1 cellular context compared by ENCODE assay signal in the genomic region with DNA sequence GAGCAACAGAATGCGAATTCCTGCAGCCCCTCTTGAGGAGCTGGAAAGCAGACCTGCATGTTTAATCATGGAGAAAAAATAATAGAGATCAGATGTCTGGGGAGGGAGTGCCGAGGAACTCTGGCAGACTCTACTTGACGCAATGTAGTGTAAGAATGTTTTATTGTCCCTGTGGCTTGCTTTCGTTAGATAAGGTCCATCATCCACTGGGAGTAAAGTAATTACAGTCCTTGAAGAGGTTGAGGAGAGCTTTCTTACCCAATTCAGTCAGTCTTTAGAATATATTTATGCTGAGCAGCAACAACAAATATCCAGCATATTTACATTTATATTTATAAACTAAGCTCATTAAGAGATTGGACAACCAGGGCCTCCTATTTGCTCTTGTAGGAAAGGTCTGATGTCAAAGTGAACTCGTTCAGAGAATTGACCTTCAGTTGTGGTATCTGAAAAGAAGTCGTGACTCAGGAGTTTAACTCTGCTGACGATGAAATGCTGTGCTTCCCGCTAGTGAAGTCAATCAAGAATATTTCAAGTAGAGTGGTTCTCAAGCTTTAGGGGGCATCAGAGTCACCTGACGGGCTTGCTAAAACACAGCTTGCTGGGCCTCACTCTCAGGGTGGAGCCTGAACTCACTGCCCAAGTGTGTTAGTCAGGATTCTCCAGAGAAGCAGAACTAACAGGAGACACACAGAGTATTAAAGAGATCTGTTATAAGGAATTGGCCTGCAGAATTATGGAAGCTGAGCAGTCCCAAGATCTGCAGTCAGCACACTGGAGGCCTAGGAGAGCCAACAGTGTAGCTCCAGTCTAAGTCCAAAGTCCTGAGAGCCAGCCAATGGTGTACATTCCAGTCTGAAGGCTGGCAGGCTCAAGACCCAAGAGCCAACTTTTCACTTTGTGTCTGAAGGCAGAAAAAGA.
A peak's percentile ranks its signal among the peaks of the same experiment; 100 is the strongest.
TF ChIP-seq lines count a peak whose summit lies in the region.

No MANE protein-coding gene starts in this region.

TF ChIP-seq in K562, 482 proteins besides CTCF, POLR2A, EP300 and RAD21 (continued from another document and continues in another):
- TF ChIP-seq, protein P1, sequence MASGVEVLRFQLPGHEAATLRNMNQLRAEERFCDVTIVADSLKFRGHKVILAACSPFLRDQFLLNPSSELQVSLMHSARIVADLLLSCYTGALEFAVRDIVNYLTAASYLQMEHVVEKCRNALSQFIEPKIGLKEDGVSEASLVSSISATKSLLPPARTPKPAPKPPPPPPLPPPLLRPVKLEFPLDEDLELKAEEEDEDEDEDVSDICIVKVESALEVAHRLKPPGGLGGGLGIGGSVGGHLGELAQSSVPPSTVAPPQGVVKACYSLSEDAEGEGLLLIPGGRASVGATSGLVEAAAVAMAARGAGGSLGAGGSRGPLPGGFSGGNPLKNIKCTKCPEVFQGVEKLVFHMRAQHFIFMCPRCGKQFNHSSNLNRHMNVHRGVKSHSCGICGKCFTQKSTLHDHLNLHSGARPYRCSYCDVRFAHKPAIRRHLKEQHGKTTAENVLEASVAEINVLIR (CRISPR knock-in tag; IDR thresholded peaks at IDR 0.05): peak; percentile 16; the same call in 1 of the 2 replicates
- TF ChIP-seq E4F1 (CRISPR knock-in tag; IDR thresholded peaks at IDR 0.05; ENCODE audit: borderline replicate concordance) (no peak), NR2C1 (IDR thresholded peaks at IDR 0.05) (no peak), NR2C1 (tag; IDR thresholded peaks at IDR 0.05) (0 out of 2 replicates have a peak, but pooled peaks have one; percentile 13), ZNF707 (CRISPR knock-in tag; conservative IDR thresholded peaks at IDR 0.05) (no peak), FOXJ2 (tag; IDR thresholded peaks at IDR 0.05) (0 out of 2 replicates have a peak, but pooled peaks have one; percentile 48), NELFE (IDR thresholded peaks at IDR 0.05; ENCODE audit: insufficient read depth, insufficient read length) (no peak), ZBTB8A (IDR thresholded peaks at IDR 0.05; ENCODE audit: partially characterized antibody) (no peak), KAT8 (IDR thresholded peaks at IDR 0.05; ENCODE audit: low read depth) (no peak), ELF4 (CRISPR knock-in tag; IDR thresholded peaks at IDR 0.05) (no peak), NFRKB (IDR thresholded peaks at IDR 0.05; ENCODE audit: low read depth) (peak; percentile 75; the same call in 1 of the 2 replicates), NEUROD1 (IDR thresholded peaks at IDR 0.05; ENCODE audit: borderline replicate concordance, low read depth, low read length, partially characterized antibody) (peak; percentile 50), RBFOX2 (IDR thresholded peaks at IDR 0.05; ENCODE audit: low read depth, low read length) (0 out of 2 replicates have a peak, but pooled peaks have one; percentile 15), HIVEP1 (CRISPR knock-in tag; IDR thresholded peaks at IDR 0.05) (no peak), NRF1 (conservative IDR thresholded peaks at IDR 0.05 in 1 of 2, IDR thresholded peaks at IDR 0.05 in 1 of 2) (peak in 1 of 2 experiments; percentile 8; a peak in 1 of 4 replicates), ZNF79 (CRISPR knock-in tag; IDR thresholded peaks at IDR 0.05; ENCODE audit: low read depth) (peak; percentile 80), ETS2 (tag; IDR thresholded peaks at IDR 0.05; ENCODE audit: borderline replicate concordance, poor library complexity, severe bottlenecking) (no peak), SAFB2 (IDR thresholded peaks at IDR 0.05; ENCODE audit: borderline replicate concordance, low read depth, low read length, severe bottlenecking) (no peak), ZFPM2 (CRISPR knock-in tag; IDR thresholded peaks at IDR 0.05) (no peak), POLR2B (IDR thresholded peaks at IDR 0.05; ENCODE audit: low read depth, partially characterized antibody) (no peak), GTF2E2 (tag; IDR thresholded peaks at IDR 0.05) (no peak), NUFIP1 (IDR thresholded peaks at IDR 0.05; ENCODE audit: partially characterized antibody) (no peak), ZNF282 (CRISPR knock-in tag; IDR thresholded peaks at IDR 0.05) (no peak), SNAPC5 (CRISPR knock-in tag; IDR thresholded peaks at IDR 0.05) (no peak), ZNF764 (CRISPR knock-in tag; IDR thresholded peaks at IDR 0.05; ENCODE audit: low read depth) (no peak), RB1 (IDR thresholded peaks at IDR 0.05; ENCODE audit: low read depth) (no peak), BRD9 (IDR thresholded peaks at IDR 0.05; ENCODE audit: low read depth, partially characterized antibody) (peak; percentile 26), ZBTB7A (IDR thresholded peaks at IDR 0.05; ENCODE audit: borderline replicate concordance, control insufficient read depth, low read depth, low read length) (no peak), BHLHE40 (IDR thresholded peaks at IDR 0.05; ENCODE audit: low read length) (peak; percentile 65; the same call in 1 of the 2 replicates), DLX4 (CRISPR knock-in tag; IDR thresholded peaks at IDR 0.05) (no peak), ATF7 (IDR thresholded peaks at IDR 0.05) (peak; percentile 85; the same call in 1 of the 2 replicates), DPF2 (IDR thresholded peaks at IDR 0.05) (0 out of 2 replicates have a peak, but pooled peaks have one; percentile 62), ZNF830 (CRISPR knock-in tag; IDR thresholded peaks at IDR 0.05) (0 out of 2 replicates have a peak, but pooled peaks have one; percentile 38), ZNF444 (CRISPR knock-in tag; IDR thresholded peaks at IDR 0.05) (no peak), ELF1 (tag; IDR thresholded peaks at IDR 0.05) (peak; percentile 42; the same call in 1 of the 2 replicates), KLF10 (CRISPR knock-in tag; IDR thresholded peaks at IDR 0.05) (no peak)
- TF ChIP-seq, protein P2, sequence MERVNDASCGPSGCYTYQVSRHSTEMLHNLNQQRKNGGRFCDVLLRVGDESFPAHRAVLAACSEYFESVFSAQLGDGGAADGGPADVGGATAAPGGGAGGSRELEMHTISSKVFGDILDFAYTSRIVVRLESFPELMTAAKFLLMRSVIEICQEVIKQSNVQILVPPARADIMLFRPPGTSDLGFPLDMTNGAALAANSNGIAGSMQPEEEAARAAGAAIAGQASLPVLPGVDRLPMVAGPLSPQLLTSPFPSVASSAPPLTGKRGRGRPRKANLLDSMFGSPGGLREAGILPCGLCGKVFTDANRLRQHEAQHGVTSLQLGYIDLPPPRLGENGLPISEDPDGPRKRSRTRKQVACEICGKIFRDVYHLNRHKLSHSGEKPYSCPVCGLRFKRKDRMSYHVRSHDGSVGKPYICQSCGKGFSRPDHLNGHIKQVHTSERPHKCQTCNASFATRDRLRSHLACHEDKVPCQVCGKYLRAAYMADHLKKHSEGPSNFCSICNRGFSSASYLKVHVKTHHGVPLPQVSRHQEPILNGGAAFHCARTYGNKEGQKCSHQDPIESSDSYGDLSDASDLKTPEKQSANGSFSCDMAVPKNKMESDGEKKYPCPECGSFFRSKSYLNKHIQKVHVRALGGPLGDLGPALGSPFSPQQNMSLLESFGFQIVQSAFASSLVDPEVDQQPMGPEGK (CRISPR knock-in tag; IDR thresholded peaks at IDR 0.05; ENCODE audit: borderline replicate concordance): no peak
- TF ChIP-seq, protein P3, sequence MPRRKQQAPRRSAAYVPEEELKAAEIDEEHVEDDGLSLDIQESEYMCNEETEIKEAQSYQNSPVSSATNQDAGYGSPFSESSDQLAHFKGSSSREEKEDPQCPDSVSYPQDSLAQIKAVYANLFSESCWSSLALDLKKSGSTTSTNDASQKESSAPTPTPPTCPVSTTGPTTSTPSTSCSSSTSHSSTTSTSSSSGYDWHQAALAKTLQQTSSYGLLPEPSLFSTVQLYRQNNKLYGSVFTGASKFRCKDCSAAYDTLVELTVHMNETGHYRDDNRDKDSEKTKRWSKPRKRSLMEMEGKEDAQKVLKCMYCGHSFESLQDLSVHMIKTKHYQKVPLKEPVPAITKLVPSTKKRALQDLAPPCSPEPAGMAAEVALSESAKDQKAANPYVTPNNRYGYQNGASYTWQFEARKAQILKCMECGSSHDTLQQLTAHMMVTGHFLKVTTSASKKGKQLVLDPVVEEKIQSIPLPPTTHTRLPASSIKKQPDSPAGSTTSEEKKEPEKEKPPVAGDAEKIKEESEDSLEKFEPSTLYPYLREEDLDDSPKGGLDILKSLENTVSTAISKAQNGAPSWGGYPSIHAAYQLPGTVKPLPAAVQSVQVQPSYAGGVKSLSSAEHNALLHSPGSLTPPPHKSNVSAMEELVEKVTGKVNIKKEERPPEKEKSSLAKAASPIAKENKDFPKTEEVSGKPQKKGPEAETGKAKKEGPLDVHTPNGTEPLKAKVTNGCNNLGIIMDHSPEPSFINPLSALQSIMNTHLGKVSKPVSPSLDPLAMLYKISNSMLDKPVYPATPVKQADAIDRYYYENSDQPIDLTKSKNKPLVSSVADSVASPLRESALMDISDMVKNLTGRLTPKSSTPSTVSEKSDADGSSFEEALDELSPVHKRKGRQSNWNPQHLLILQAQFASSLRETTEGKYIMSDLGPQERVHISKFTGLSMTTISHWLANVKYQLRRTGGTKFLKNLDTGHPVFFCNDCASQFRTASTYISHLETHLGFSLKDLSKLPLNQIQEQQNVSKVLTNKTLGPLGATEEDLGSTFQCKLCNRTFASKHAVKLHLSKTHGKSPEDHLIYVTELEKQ (CRISPR knock-in tag; IDR thresholded peaks at IDR 0.05): no peak
- TF ChIP-seq, protein P4, sequence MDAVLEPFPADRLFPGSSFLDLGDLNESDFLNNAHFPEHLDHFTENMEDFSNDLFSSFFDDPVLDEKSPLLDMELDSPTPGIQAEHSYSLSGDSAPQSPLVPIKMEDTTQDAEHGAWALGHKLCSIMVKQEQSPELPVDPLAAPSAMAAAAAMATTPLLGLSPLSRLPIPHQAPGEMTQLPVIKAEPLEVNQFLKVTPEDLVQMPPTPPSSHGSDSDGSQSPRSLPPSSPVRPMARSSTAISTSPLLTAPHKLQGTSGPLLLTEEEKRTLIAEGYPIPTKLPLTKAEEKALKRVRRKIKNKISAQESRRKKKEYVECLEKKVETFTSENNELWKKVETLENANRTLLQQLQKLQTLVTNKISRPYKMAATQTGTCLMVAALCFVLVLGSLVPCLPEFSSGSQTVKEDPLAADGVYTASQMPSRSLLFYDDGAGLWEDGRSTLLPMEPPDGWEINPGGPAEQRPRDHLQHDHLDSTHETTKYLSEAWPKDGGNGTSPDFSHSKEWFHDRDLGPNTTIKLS (IDR thresholded peaks at IDR 0.05; ENCODE audit: borderline replicate concordance, low read depth): no peak
- TF ChIP-seq, protein P5, sequence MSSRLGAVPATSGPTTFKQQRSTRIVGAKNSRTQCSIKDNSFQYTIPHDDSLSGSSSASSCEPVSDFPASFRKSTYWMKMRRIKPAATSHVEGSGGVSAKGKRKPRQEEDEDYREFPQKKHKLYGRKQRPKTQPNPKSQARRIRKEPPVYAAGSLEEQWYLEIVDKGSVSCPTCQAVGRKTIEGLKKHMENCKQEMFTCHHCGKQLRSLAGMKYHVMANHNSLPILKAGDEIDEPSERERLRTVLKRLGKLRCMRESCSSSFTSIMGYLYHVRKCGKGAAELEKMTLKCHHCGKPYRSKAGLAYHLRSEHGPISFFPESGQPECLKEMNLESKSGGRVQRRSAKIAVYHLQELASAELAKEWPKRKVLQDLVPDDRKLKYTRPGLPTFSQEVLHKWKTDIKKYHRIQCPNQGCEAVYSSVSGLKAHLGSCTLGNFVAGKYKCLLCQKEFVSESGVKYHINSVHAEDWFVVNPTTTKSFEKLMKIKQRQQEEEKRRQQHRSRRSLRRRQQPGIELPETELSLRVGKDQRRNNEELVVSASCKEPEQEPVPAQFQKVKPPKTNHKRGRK (tag; IDR thresholded peaks at IDR 0.05): no peak
- TF ChIP-seq, protein P6, sequence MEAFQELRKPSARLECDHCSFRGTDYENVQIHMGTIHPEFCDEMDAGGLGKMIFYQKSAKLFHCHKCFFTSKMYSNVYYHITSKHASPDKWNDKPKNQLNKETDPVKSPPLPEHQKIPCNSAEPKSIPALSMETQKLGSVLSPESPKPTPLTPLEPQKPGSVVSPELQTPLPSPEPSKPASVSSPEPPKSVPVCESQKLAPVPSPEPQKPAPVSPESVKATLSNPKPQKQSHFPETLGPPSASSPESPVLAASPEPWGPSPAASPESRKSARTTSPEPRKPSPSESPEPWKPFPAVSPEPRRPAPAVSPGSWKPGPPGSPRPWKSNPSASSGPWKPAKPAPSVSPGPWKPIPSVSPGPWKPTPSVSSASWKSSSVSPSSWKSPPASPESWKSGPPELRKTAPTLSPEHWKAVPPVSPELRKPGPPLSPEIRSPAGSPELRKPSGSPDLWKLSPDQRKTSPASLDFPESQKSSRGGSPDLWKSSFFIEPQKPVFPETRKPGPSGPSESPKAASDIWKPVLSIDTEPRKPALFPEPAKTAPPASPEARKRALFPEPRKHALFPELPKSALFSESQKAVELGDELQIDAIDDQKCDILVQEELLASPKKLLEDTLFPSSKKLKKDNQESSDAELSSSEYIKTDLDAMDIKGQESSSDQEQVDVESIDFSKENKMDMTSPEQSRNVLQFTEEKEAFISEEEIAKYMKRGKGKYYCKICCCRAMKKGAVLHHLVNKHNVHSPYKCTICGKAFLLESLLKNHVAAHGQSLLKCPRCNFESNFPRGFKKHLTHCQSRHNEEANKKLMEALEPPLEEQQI (IDR thresholded peaks at IDR 0.05): no peak
